ENCODE assay signal across 14 cellular contexts in genomic region chr7:150421831-150422230, GRCh38. TPM values are rescaled to one million over a fixed set of nuclear protein-coding genes. Genes with fewer than 3 reads are reported as not detected.
A peak's percentile ranks its signal among the peaks of the same experiment; 100 is the strongest.
DNase-seq lines count a peak whose midpoint lies in the region; ATAC-seq and TF ChIP-seq lines count a peak whose summit lies in the region.
"Had no signal": no experiment of that assay in that cellular context is flagged by ENCODE, and none has a peak within 500 bp of the region (broad histone marks: within the 10 kb centered on the region; RNA-seq: fewer than 3 reads in every experiment).

No MANE protein-coding gene starts in this region.

- H4K20me1 ChIP-seq in GM23248 (ENCODE audit: insufficient read depth) = no peaks in the 10 kb centered on the region

- H3K4me2 ChIP-seq in GM23248 (ENCODE audit: unreplicated experiment) = no peak overlapping the region

- CTCF ChIA-PET in activated CD8-positive, alpha-beta memory T cell treated with anti-CD3 and anti-CD28 coated beads, Interleukin-2, amount 10 ng/mL, durations not matched to agents 7 days and 5 days (lab: Charles Lee) = interaction anchor here (0.7 to 2.0 kb wide), 10 partner anchors 8 to 361 kb away, joined by 3 to 11 read pairs (median 4); no protein-coding TSS in a partner anchor

- peak; percentile 48 for DNase-seq in activated CD8-positive, alpha-beta memory T cell treated with anti-CD3 and anti-CD28 coated beads for 24 hours
- DNase-seq in activated CD8-positive, alpha-beta memory T cell treated with anti-CD3 and anti-CD28 coated beads, Interleukin-2, amount 10 ng/mL, durations not matched to agents 7 days and 5 days = no peak
- DNase-seq in D341Med (ENCODE audit: low spot score) (peak; percentile 16), ecto neural progenitor cell (ENCODE audit: low spot score) (peak; percentile 32), GM23248 (no peak), glutamatergic neuron (no peak)
- peak; percentile 18 for DNase-seq in stimulated activated CD8-positive, alpha-beta memory T cell treated with anti-CD3 and anti-CD28 coated beads, Interleukin-4, amount 100 ng/mL, for 48 hours
- DNase-seq: 8988T, DMS 273 treated with DMSO at 0.1 percent for 48 hours, DND-41 had no signal

- H3K9me2 ChIP-seq in GM23248 (ENCODE audit: insufficient read depth) = no peaks in the 10 kb centered on the region

- no peak for ATAC-seq in activated CD8-positive, alpha-beta memory T cell treated with anti-CD3 and anti-CD28 coated beads, Interleukin-2, amount 10 ng/mL, durations not matched to agents 7 days and 5 days
- ATAC-seq in GM19023 (IDR thresholded peaks at IDR 0.05; ENCODE audit: unreplicated experiment) = no peak

- H3K36me3 ChIP-seq in GM23248 (ENCODE audit: low read depth) = no peaks in the 10 kb centered on the region

- no peak overlapping the region for H3K27ac ChIP-seq in GM23248

- no peak overlapping the region for H3K9ac ChIP-seq in GM23248

- H3K9me3 Mint-ChIP-seq in activated CD8-positive, alpha-beta memory T cell treated with anti-CD3 and anti-CD28 coated beads, Interleukin-2, amount 10 ng/mL, durations not matched to agents 7 days and 5 days (ENCODE audit: low read depth) = no peaks in the 10 kb centered on the region
- peaks cover 2% of the 10 kb centered on the region for H3K9me3 Mint-ChIP-seq in glutamatergic neuron (ENCODE audit: unreplicated experiment)

- no peak overlapping the region for H3K27ac Mint-ChIP-seq in activated CD8-positive, alpha-beta memory T cell treated with anti-CD3 and anti-CD28 coated beads, Interleukin-2, amount 10 ng/mL, durations not matched to agents 7 days and 5 days
- H3K27ac Mint-ChIP-seq in glutamatergic neuron (ENCODE audit: unreplicated experiment) = no peak overlapping the region
- H3K27ac Mint-ChIP-seq: CD14-positive monocyte had no signal

- H3K36me3 Mint-ChIP-seq in activated CD8-positive, alpha-beta memory T cell treated with anti-CD3 and anti-CD28 coated beads, Interleukin-2, amount 10 ng/mL, durations not matched to agents 7 days and 5 days = no peaks in the 10 kb centered on the region
- no peaks in the 10 kb centered on the region for H3K36me3 Mint-ChIP-seq in glutamatergic neuron (ENCODE audit: unreplicated experiment)
- H3K36me3 Mint-ChIP-seq: CD14-positive monocyte had no signal

- no peaks in the 10 kb centered on the region for H3K4me1 ChIP-seq in GM23248 (ENCODE audit: insufficient read depth)

- 71 to 72% methylated on average over 17 of the region's 17 CpGs for WGBS in GM23248 (ENCODE audit: low coverage in 1 of 2, low lambda C conversion rate in 2 of 2, missing lambda C conversion rate in 2 of 2), 2 experiments

- no peaks in the 10 kb centered on the region for H3K79me2 ChIP-seq in GM23248 (ENCODE audit: insufficient read depth)

- no peaks in the 10 kb centered on the region for H3K9me3 ChIP-seq in GM23248 (ENCODE audit: low read depth)

- H3K27me3 Mint-ChIP-seq in activated CD8-positive, alpha-beta memory T cell treated with anti-CD3 and anti-CD28 coated beads, Interleukin-2, amount 10 ng/mL, durations not matched to agents 7 days and 5 days = peaks cover 2% of the 10 kb centered on the region
- H3K27me3 Mint-ChIP-seq in glutamatergic neuron (ENCODE audit: unreplicated experiment) = no peaks in the 10 kb centered on the region

- H3K27me3 ChIP-seq in GM23248 (replicated peaks; ENCODE audit: insufficient read depth) = no peaks in the 10 kb centered on the region

- no peak overlapping the region for H3K4me3 ChIP-seq in GM23248

- no peak overlapping the region for H3K4me3 Mint-ChIP-seq in activated CD8-positive, alpha-beta memory T cell treated with anti-CD3 and anti-CD28 coated beads, Interleukin-2, amount 10 ng/mL, durations not matched to agents 7 days and 5 days
- H3K4me3 Mint-ChIP-seq in glutamatergic neuron (ENCODE audit: unreplicated experiment) = no peak overlapping the region
- H3K4me3 Mint-ChIP-seq: CD14-positive monocyte had no signal

- in situ Hi-C loops in GM23248 (cut with MboI) = no loop called here

- no peak for TF ChIP-seq CTCF in glutamatergic neuron (IDR thresholded peaks at IDR 0.05; ENCODE audit: partially characterized antibody, unreplicated experiment)

- peaks cover 11% of the 10 kb centered on the region for H3K4me1 Mint-ChIP-seq in activated CD8-positive, alpha-beta memory T cell treated with anti-CD3 and anti-CD28 coated beads, Interleukin-2, amount 10 ng/mL, durations not matched to agents 7 days and 5 days
- peaks cover 9% of the 10 kb centered on the region for H3K4me1 Mint-ChIP-seq in glutamatergic neuron (ENCODE audit: low read depth, unreplicated experiment)

- H3F3A ChIP-seq in GM23248 (ENCODE audit: insufficient read depth) = no peaks in the 10 kb centered on the region

- H2AFZ ChIP-seq in GM23248 = no peak overlapping the region

RNA-seq across cellular contexts. Expression of gene GIMAP8, which starts 28.6 kb away (rescaled TPM):
- total RNA-seq in activated CD8-positive, alpha-beta memory T cell treated with anti-CD3 and anti-CD28 coated beads, Interleukin-2, amount 10 ng/mL, durations not matched to agents 7 days and 5 days = 10 to 100 TPM in 1 of 2 experiments, 1 to 10 TPM in 1; 9.9 to 13.1 TPM
- total RNA-seq in GM23248 (2014; rRNA removed; shearing (Covaris generic)) = not detected in 2 replicates
- polyA plus RNA-seq in GM23248 (2016; fragmentation: Nextera tagmentation; extraction: Ambion mirVana) = not detected in 2 replicates
- not detected for total RNA-seq in glutamatergic neuron (ENCODE audit: unreplicated experiment)
- total RNA-seq: G401 had no signal
- polyA plus RNA-seq: AG04450 had no signal

RNA-seq across cellular contexts. Expression of gene ZNF775, which starts 42.7 kb away (rescaled TPM):
- 1 to 10 TPM; 7.5 to 8.4 TPM for total RNA-seq in activated CD8-positive, alpha-beta memory T cell treated with anti-CD3 and anti-CD28 coated beads, Interleukin-2, amount 10 ng/mL, durations not matched to agents 7 days and 5 days
- 3.9 and 5.2 TPM in 2 replicates for total RNA-seq in GM23248 (2014; rRNA removed; shearing (Covaris generic))
- 0.75 and 1.6 TPM in 2 replicates for polyA plus RNA-seq in GM23248 (2016; fragmentation: Nextera tagmentation; extraction: Ambion mirVana)
- total RNA-seq in glutamatergic neuron (ENCODE audit: unreplicated experiment) = 20.5 TPM

RNA-seq across cellular contexts. Expression of gene REPIN1, which starts 53.2 kb away (rescaled TPM):
- 10 to 100 TPM; 51.4 to 55.5 TPM for total RNA-seq in activated CD8-positive, alpha-beta memory T cell treated with anti-CD3 and anti-CD28 coated beads, Interleukin-2, amount 10 ng/mL, durations not matched to agents 7 days and 5 days
- total RNA-seq in GM23248 (2014; rRNA removed; shearing (Covaris generic)) = 48.1 and 53.5 TPM in 2 replicates
- 15.8 and 17.3 TPM in 2 replicates for polyA plus RNA-seq in GM23248 (2016; fragmentation: Nextera tagmentation; extraction: Ambion mirVana)
- 146 TPM for total RNA-seq in glutamatergic neuron (ENCODE audit: unreplicated experiment)

Comparison
In these comparisons a context has a peak if more than half of its experiments do, and no peak if none do; other contexts are left out.
1. DNase-seq: peak in activated CD8-positive, alpha-beta memory T cell treated with anti-CD3 and anti-CD28 coated beads for 24 hours (single experiment), D341Med (single experiment), ecto neural progenitor cell (single experiment) and stimulated activated CD8-positive, alpha-beta memory T cell treated with anti-CD3 and anti-CD28 coated beads, Interleukin-4, amount 100 ng/mL, for 48 hours (single experiment); none in activated CD8-positive, alpha-beta memory T cell treated with anti-CD3 and anti-CD28 coated beads, Interleukin-2, amount 10 ng/mL, durations not matched to agents 7 days and 5 days (single experiment), GM23248 (single experiment) and glutamatergic neuron (single experiment).
2. RNA of gene GIMAP8, which starts 28.6 kb away (total RNA-seq): 9.9 to 13.1 TPM in activated CD8-positive, alpha-beta memory T cell treated with anti-CD3 and anti-CD28 coated beads, Interleukin-2, amount 10 ng/mL, durations not matched to agents 7 days and 5 days; not detected in GM23248 and not detected in glutamatergic neuron (single experiment); every median in the first group is over 10 times any median in the second.